ENCODE assay signal across 12 cellular contexts in genomic region chr12:92556141-92556540, GRCh38.
DNase-seq lines count a peak whose midpoint lies in the region; ATAC-seq and TF ChIP-seq lines count a peak whose summit lies in the region.
"Had no signal": no experiment of that assay in that cellular context is flagged by ENCODE, and none has a peak within 500 bp of the region (broad histone marks: within the 10 kb centered on the region; RNA-seq: fewer than 3 reads in every experiment).

No MANE protein-coding gene starts in this region.

- no peaks in the 10 kb centered on the region for H3K27me3 ChIP-seq in BLaER1
- no peaks in the 10 kb centered on the region for H3K27me3 ChIP-seq in tibial nerve
- H3K27me3 ChIP-seq: suprapubic skin had no signal

- TF ChIP-seq POLR2A in tibial nerve (IDR thresholded peaks at IDR 0.05): no peak

- H3K4me1 Mint-ChIP-seq in T-helper 2 cell treated with Interferon-gamma antibody and Interleukin-4, amounts not matched to agents 5 μg/mL and 100 μg/mL, for 36 hours (ENCODE audit: low read depth): peaks cover 42% of the 10 kb centered on the region

- no peak overlapping the region for H3K4me3 ChIP-seq in BLaER1
- no peak overlapping the region for H3K4me3 ChIP-seq in tibial nerve
- H3K4me3 ChIP-seq: SK-N-MC, suprapubic skin had no signal

- no peaks in the 10 kb centered on the region for H3K27me3 Mint-ChIP-seq in T-helper 2 cell treated with Interferon-gamma antibody and Interleukin-4, amounts not matched to agents 5 μg/mL and 100 μg/mL, for 36 hours (ENCODE audit: low read depth)

- no peaks in the 10 kb centered on the region for H4K20me1 ChIP-seq in BLaER1

- no peak overlapping the region for H3K9ac ChIP-seq in BLaER1

- peak overlapping the region; percentile 85 for H3K27ac Mint-ChIP-seq in T-helper 2 cell treated with Interferon-gamma antibody and Interleukin-4, amounts not matched to agents 5 μg/mL and 100 μg/mL, for 36 hours

- H3K4me1 ChIP-seq in BLaER1 (peaks cover 30% of the 10 kb centered on the region), tibial nerve (peaks cover 0 to 26% (median 4%) of the 10 kb centered on the region in 4 donors)

- H3K4me2 ChIP-seq in BLaER1: peak overlapping the region; percentile 36

- ATAC-seq in GM18858 (IDR thresholded peaks at IDR 0.05; ENCODE audit: unreplicated experiment) (peak; percentile 26), HG02678 (IDR thresholded peaks at IDR 0.05; ENCODE audit: unreplicated experiment) (peak; percentile 39)

- no peak for DNase-seq in T-helper 2 cell treated with Interferon-gamma antibody and Interleukin-4, amounts not matched to agents 5 μg/mL and 100 μg/mL, for 36 hours (ENCODE audit: low spot score)
- DNase-seq in tibial nerve (ENCODE audit: low spot score in 2 of 2): no peak
- no peak for DNase-seq in GM03348 (ENCODE audit: low spot score)
- no peak for DNase-seq in NCI-H2081 treated with DMSO at 0.1 percent for 48 hours (lab: John Stamatoyannopoulos, UW)
- DNase-seq in inferior parietal cortex (ENCODE audit: extremely low spot score): no peak
- DNase-seq: dermis blood vessel endothelial cell, hypothalamus had no signal

- H3K27ac ChIP-seq in BLaER1 (no peak overlapping the region), tibial nerve (no peak overlapping the region)
- H3K27ac ChIP-seq: SK-N-MC, suprapubic skin had no signal

- peaks cover 10% of the 10 kb centered on the region for H3K9me3 Mint-ChIP-seq in T-helper 2 cell treated with Interferon-gamma antibody and Interleukin-4, amounts not matched to agents 5 μg/mL and 100 μg/mL, for 36 hours

- no peak for TF ChIP-seq CTCF in tibial nerve (IDR thresholded peaks at IDR 0.05)

- WGBS in tibial nerve, 2 donors: 83 to 87% methylated on average over 1 of the region's 1 CpG

- peaks cover 4% of the 10 kb centered on the region for H3K36me3 Mint-ChIP-seq in T-helper 2 cell treated with Interferon-gamma antibody and Interleukin-4, amounts not matched to agents 5 μg/mL and 100 μg/mL, for 36 hours (ENCODE audit: low read depth)

- H3K4me3 Mint-ChIP-seq in T-helper 2 cell treated with Interferon-gamma antibody and Interleukin-4, amounts not matched to agents 5 μg/mL and 100 μg/mL, for 36 hours: peak overlapping the region; percentile 48

- no peak for TF ChIP-seq EP300 in tibial nerve (IDR thresholded peaks at IDR 0.05)

- H3K9me3 ChIP-seq in BLaER1 (no peaks in the 10 kb centered on the region), tibial nerve (no peaks in the 10 kb centered on the region)
- H3K9me3 ChIP-seq: suprapubic skin had no signal

- no peaks in the 10 kb centered on the region for H3K36me3 ChIP-seq in BLaER1
- H3K36me3 ChIP-seq in tibial nerve: no peaks in the 10 kb centered on the region
- H3K36me3 ChIP-seq: suprapubic skin had no signal
